ENCODE assay signal across 12 cellular contexts in genomic region chr13:21594715-21595545, GRCh38. TPM values are rescaled to one million over a fixed set of nuclear protein-coding genes. Genes with fewer than 3 reads are reported as not detected.
DNase-seq lines count a peak whose midpoint lies in the region; ATAC-seq lines count a peak whose summit lies in the region.
"Had no signal": no experiment of that assay in that cellular context is flagged by ENCODE, and none has a peak within 500 bp of the region (broad histone marks: within the 10 kb centered on the region; RNA-seq: fewer than 3 reads in every experiment).

No MANE protein-coding gene starts in this region.

- no peaks in the 10 kb centered on the region for H3K27me3 ChIP-seq in naive thymus-derived CD4-positive, alpha-beta T cell (ENCODE audit: control insufficient read depth in 2 of 2, insufficient read depth in 2 of 2, low read length in 2 of 2)
- H3K27me3 ChIP-seq: testis had no signal

- ATAC-seq in activated naive CD8-positive, alpha-beta T cell treated with anti-CD3 and anti-CD28 coated beads, Interleukin-2, amount 50 U/mL, for 24 hours: peak; percentile 24
- ATAC-seq in GM21619 (IDR thresholded peaks at IDR 0.05; ENCODE audit: unreplicated experiment) (peak; percentile 45), HG03159 (IDR thresholded peaks at IDR 0.05; ENCODE audit: unreplicated experiment) (peak; percentile 39)
- peak; percentile 8 for ATAC-seq in naive thymus-derived CD4-positive, alpha-beta T cell

- no peak for DNase-seq in activated naive CD8-positive, alpha-beta T cell treated with anti-CD3 and anti-CD28 coated beads, Interleukin-2, amount 50 U/mL, for 24 hours
- DNase-seq in activated naive CD8-positive, alpha-beta T cell treated with anti-CD3 and anti-CD28 coated beads for 36 hours: no peak
- no peak for DNase-seq in naive thymus-derived CD4-positive, alpha-beta T cell
- DNase-seq in activated gamma-delta T cell treated with Interleukin-2 at 50 U/mL for 16 hours (no peak), foreskin melanocyte (no peak), cerebellum (ENCODE audit: low spot score) (no peak)
- DNase-seq: activated CD4-positive, alpha-beta T cell treated with anti-CD3 and anti-CD28 coated beads for 1 hour; GOT3; NCI-H2171; testis had no signal

- no peaks in the 10 kb centered on the region for H3K27me3 Mint-ChIP-seq in activated naive CD8-positive, alpha-beta T cell treated with anti-CD3 and anti-CD28 coated beads, Interleukin-2, amount 50 U/mL, for 24 hours
- H3K27me3 Mint-ChIP-seq in activated naive CD8-positive, alpha-beta T cell treated with anti-CD3 and anti-CD28 coated beads for 36 hours: no peaks in the 10 kb centered on the region
- no peaks in the 10 kb centered on the region for H3K27me3 Mint-ChIP-seq in naive thymus-derived CD4-positive, alpha-beta T cell

- H3K27ac ChIP-seq in naive thymus-derived CD4-positive, alpha-beta T cell (ENCODE audit: low read depth, low read length): no peak overlapping the region
- H3K27ac ChIP-seq: testis had no signal

- peaks cover 17% of the 10 kb centered on the region for H3K36me3 Mint-ChIP-seq in activated naive CD8-positive, alpha-beta T cell treated with anti-CD3 and anti-CD28 coated beads, Interleukin-2, amount 50 U/mL, for 24 hours (ENCODE audit: low read depth)
- H3K36me3 Mint-ChIP-seq in activated naive CD8-positive, alpha-beta T cell treated with anti-CD3 and anti-CD28 coated beads for 36 hours: peaks cover 38% of the 10 kb centered on the region
- peaks cover 0 to 55% (median 26%) of the 10 kb centered on the region in 5 donors for H3K36me3 Mint-ChIP-seq in naive thymus-derived CD4-positive, alpha-beta T cell

- POLR2A ChIA-PET in naive thymus-derived CD4-positive, alpha-beta T cell (lab: Charles Lee): interaction anchor here (1.2 kb wide), 1 partner anchor 9 kb away, joined by 4 read pairs; the partner anchor contains the start of gene MICU2

- CTCF ChIA-PET in naive thymus-derived CD4-positive, alpha-beta T cell (lab: Charles Lee): no interaction called here

- H3K4me1 Mint-ChIP-seq in activated naive CD8-positive, alpha-beta T cell treated with anti-CD3 and anti-CD28 coated beads, Interleukin-2, amount 50 U/mL, for 24 hours: peaks cover 71% of the 10 kb centered on the region
- H3K4me1 Mint-ChIP-seq in activated naive CD8-positive, alpha-beta T cell treated with anti-CD3 and anti-CD28 coated beads for 36 hours: peaks cover 51% of the 10 kb centered on the region
- peaks cover 30 to 85% (median 80%) of the 10 kb centered on the region in 7 donors for H3K4me1 Mint-ChIP-seq in naive thymus-derived CD4-positive, alpha-beta T cell

- no peak overlapping the region for H3K4me3 Mint-ChIP-seq in activated naive CD8-positive, alpha-beta T cell treated with anti-CD3 and anti-CD28 coated beads, Interleukin-2, amount 50 U/mL, for 24 hours
- no peak overlapping the region for H3K4me3 Mint-ChIP-seq in activated naive CD8-positive, alpha-beta T cell treated with anti-CD3 and anti-CD28 coated beads for 36 hours
- H3K4me3 Mint-ChIP-seq in naive thymus-derived CD4-positive, alpha-beta T cell: peak overlapping the region in 8 of 10 donors; percentile 12 to 60 (median 44)

- no peak overlapping the region for H3K27ac Mint-ChIP-seq in activated naive CD8-positive, alpha-beta T cell treated with anti-CD3 and anti-CD28 coated beads, Interleukin-2, amount 50 U/mL, for 24 hours
- no peak overlapping the region for H3K27ac Mint-ChIP-seq in activated naive CD8-positive, alpha-beta T cell treated with anti-CD3 and anti-CD28 coated beads for 36 hours
- no peak overlapping the region for H3K27ac Mint-ChIP-seq in naive thymus-derived CD4-positive, alpha-beta T cell

- peaks cover 0 to 22% of the 10 kb centered on the region in 2 donors for H3K4me1 ChIP-seq in naive thymus-derived CD4-positive, alpha-beta T cell (ENCODE audit: control insufficient read depth in 2 of 2, insufficient read depth in 2 of 2, low read length in 2 of 2)
- H3K4me1 ChIP-seq: testis had no signal

- no peaks in the 10 kb centered on the region for H3K9me3 Mint-ChIP-seq in activated naive CD8-positive, alpha-beta T cell treated with anti-CD3 and anti-CD28 coated beads, Interleukin-2, amount 50 U/mL, for 24 hours
- H3K9me3 Mint-ChIP-seq in activated naive CD8-positive, alpha-beta T cell treated with anti-CD3 and anti-CD28 coated beads for 36 hours: peaks cover 8% of the 10 kb centered on the region
- H3K9me3 Mint-ChIP-seq in naive thymus-derived CD4-positive, alpha-beta T cell: peaks cover 0 to 6% (median 0%) of the 10 kb centered on the region in 11 donors

- intact Hi-C loops in naive thymus-derived CD4-positive, alpha-beta T cell (cut with micrococcal nuclease): loop anchor here in 1 of 2 donors (2.0 kb wide), 1 partner anchor 14 kb away; no protein-coding TSS in a partner anchor

- no peaks in the 10 kb centered on the region for H3K9me3 ChIP-seq in naive thymus-derived CD4-positive, alpha-beta T cell (ENCODE audit: control insufficient read depth in 2 of 3, low read length in 3 of 3)
- H3K9me3 ChIP-seq: testis had no signal

- H3K36me3 ChIP-seq in naive thymus-derived CD4-positive, alpha-beta T cell (ENCODE audit: control insufficient read depth in 2 of 3, insufficient read depth in 3 of 3, low read length in 3 of 3): peaks cover 0 to 6% (median 0%) of the 10 kb centered on the region in 3 experiments

- H3K4me3 ChIP-seq in naive thymus-derived CD4-positive, alpha-beta T cell (ENCODE audit: low read length): no peak overlapping the region
- H3K4me3 ChIP-seq: testis had no signal

RNA-seq across cellular contexts. Expression of gene MICU2, which starts 9.0 kb away (rescaled TPM):
- total RNA-seq in activated naive CD8-positive, alpha-beta T cell treated with anti-CD3 and anti-CD28 coated beads for 36 hours: 10 to 100 TPM; 33.0 to 35.0 TPM
- total RNA-seq in naive thymus-derived CD4-positive, alpha-beta T cell: 10 to 100 TPM; 32.5 to 45.6 (median 37.5) TPM
- 10 to 100 TPM; 30.6 to 39.8 TPM for polyA plus RNA-seq in naive thymus-derived CD4-positive, alpha-beta T cell
- 67.5 TPM for total RNA-seq in cerebellum

Comparison
In these comparisons a context has a peak if more than half of its experiments do, and no peak if none do; other contexts are left out.
1. H3K4me3 Mint-ChIP-seq: peak in naive thymus-derived CD4-positive, alpha-beta T cell (8 of 10); none in activated naive CD8-positive, alpha-beta T cell treated with anti-CD3 and anti-CD28 coated beads, Interleukin-2, amount 50 U/mL, for 24 hours (single experiment) and activated naive CD8-positive, alpha-beta T cell treated with anti-CD3 and anti-CD28 coated beads for 36 hours (single experiment).
2. Peak in every context shown above with its lines, with median percentiles within 50 percentile points of each other: ATAC-seq.